ENCODE assay signal across 22 cellular contexts in the genomic region with DNA sequence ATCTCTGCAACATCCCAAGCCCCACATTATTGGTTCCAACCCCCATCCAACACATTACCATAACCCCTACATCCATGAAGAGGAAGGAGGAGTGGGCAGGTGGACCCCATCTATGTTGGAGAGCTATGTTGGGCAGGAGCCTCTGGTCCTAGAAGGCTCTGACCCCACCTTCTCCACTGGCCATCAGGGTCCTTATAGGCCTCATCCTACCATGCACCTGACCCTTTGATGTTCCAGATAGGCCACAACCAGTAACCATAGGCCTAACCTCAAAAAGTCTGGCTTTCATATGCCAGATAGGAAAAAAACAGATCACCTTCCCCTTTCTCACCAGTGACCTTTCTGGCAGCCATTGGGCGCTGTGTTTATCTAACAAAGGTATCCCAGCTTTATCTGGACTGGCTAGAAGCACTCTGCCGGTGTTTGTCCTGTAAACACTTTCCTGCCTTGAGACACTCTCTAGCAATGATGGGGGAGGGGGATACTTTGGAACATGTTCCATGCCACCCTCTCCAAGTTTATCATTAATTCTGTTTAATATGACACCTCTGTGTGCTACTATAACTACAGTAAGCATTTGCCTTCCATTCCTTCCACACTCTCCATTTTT.
"Had no signal": no experiment of that assay in that cellular context is flagged by ENCODE, and none has a peak within 500 bp of the region (broad histone marks: within the 10 kb centered on the region; RNA-seq: fewer than 3 reads in every experiment).

No MANE protein-coding gene starts in this region.

- H3K9me3 ChIP-seq: neutrophil, ovary had no signal

- H3K4me1 Mint-ChIP-seq: activated CD4-positive, alpha-beta T cell treated with anti-CD3 and anti-CD28 coated beads, Interleukin-2, amount 10 ng/mL, durations not matched to agents 7 days and 5 days; natural killer cell had no signal

- H3K27ac Mint-ChIP-seq: activated CD4-positive, alpha-beta T cell treated with anti-CD3 and anti-CD28 coated beads, Interleukin-2, amount 10 ng/mL, durations not matched to agents 7 days and 5 days; activated CD8-positive, alpha-beta T cell treated with anti-CD3 and anti-CD28 coated beads, Interleukin-2, amount 10 ng/mL, durations not matched to agents 7 days and 5 days; activated T-helper 1 cell treated with anti-CD3 and anti-CD28 coated beads, Interleukin-12 subunit alpha, Interleukin-12 subunit beta, Interleukin-2, Interleukin-4 antibody, amounts not matched to agents 30 ng/mL and 10 ng/mL and 1 ng/mL, durations not matched to agents 14 hours and 24 hours and 36 hours; natural killer cell; stimulated activated naive CD8-positive, alpha-beta T cell treated with anti-CD3 and anti-CD28 coated beads, Interleukin-15, Interleukin-2, amounts not matched to agents 100 ng/mL and 50 ng/mL, for 24 hours had no signal

- H3K9me3 Mint-ChIP-seq: activated CD4-positive, alpha-beta T cell treated with anti-CD3 and anti-CD28 coated beads, Interleukin-2, amount 10 ng/mL, durations not matched to agents 7 days and 5 days; activated T-helper 1 cell treated with anti-CD3 and anti-CD28 coated beads, Interleukin-12 subunit alpha, Interleukin-12 subunit beta, Interleukin-2, Interleukin-4 antibody, amounts not matched to agents 30 ng/mL and 10 ng/mL and 1 ng/mL, durations not matched to agents 14 hours and 24 hours and 36 hours; natural killer cell; stimulated activated naive CD8-positive, alpha-beta T cell treated with anti-CD3 and anti-CD28 coated beads, Interleukin-15, Interleukin-2, amounts not matched to agents 100 ng/mL and 50 ng/mL, for 24 hours had no signal

- H3K36me3 Mint-ChIP-seq: natural killer cell had no signal

- H3K4me1 ChIP-seq: foreskin keratinocyte, tibial artery had no signal

- H3K36me3 ChIP-seq: brain microvascular endothelial cell, neutrophil, ovary, tibial artery had no signal

- H3K4me3 ChIP-seq: ovary, tibial artery had no signal

- H3K27ac ChIP-seq: brain microvascular endothelial cell, foreskin keratinocyte, neutrophil, ovary, tibial artery had no signal

- H3K27me3 ChIP-seq: brain microvascular endothelial cell, neutrophil, ovary, tibial artery had no signal

- H3K4me3 Mint-ChIP-seq: activated CD4-positive, alpha-beta T cell treated with anti-CD3 and anti-CD28 coated beads, Interleukin-2, amount 10 ng/mL, durations not matched to agents 7 days and 5 days; activated CD8-positive, alpha-beta T cell treated with anti-CD3 and anti-CD28 coated beads, Interleukin-2, amount 10 ng/mL, durations not matched to agents 7 days and 5 days; activated T-helper 1 cell treated with anti-CD3 and anti-CD28 coated beads, Interleukin-12 subunit alpha, Interleukin-12 subunit beta, Interleukin-2, Interleukin-4 antibody, amounts not matched to agents 30 ng/mL and 10 ng/mL and 1 ng/mL, durations not matched to agents 14 hours and 24 hours and 36 hours; natural killer cell; stimulated activated naive CD8-positive, alpha-beta T cell treated with anti-CD3 and anti-CD28 coated beads, Interleukin-15, Interleukin-2, amounts not matched to agents 100 ng/mL and 50 ng/mL, for 24 hours had no signal

- ATAC-seq: activated CD8-positive, alpha-beta T cell treated with anti-CD3 and anti-CD28 coated beads, Interleukin-2, amount 10 ng/mL, durations not matched to agents 7 days and 5 days; foreskin keratinocyte; natural killer cell; right cardiac atrium had no signal

- DNase-seq: activated CD4-positive, alpha-beta T cell treated with anti-CD3 and anti-CD28 coated beads, Interleukin-2, amount 10 ng/mL, durations not matched to agents 7 days and 5 days; activated CD8-positive, alpha-beta T cell treated with anti-CD3 and anti-CD28 coated beads, Interleukin-2, amount 10 ng/mL, durations not matched to agents 7 days and 5 days; activated gamma-delta T cell; activated naive CD4-positive, alpha-beta T cell treated with anti-CD3 and anti-CD28 coated beads, Interleukin-2, amount 50 U/mL, for 16 hours; aorta; brain microvascular endothelial cell; caudate nucleus; dermis blood vessel endothelial cell; effector CD8-positive, alpha-beta T cell; erythroblast; foreskin keratinocyte; midbrain; natural killer cell; ovary; right cardiac atrium; stimulated activated CD4-positive, alpha-beta T cell treated with anti-CD3 and anti-CD28 coated beads, Interleukin-12 subunit alpha, Interleukin-12 subunit beta, amount 100 ng/mL, for 4 hours; stimulated activated CD4-positive, alpha-beta T cell treated with anti-CD3 and anti-CD28 coated beads, Interleukin-4, amount 100 ng/mL, for 4 hours; T1000; tibial artery had no signal
